Comparison of ENCODE assay signal across 17 cellular contexts in genomic region chr3:63662500-63662899, GRCh38. TPM values are rescaled to one million over a fixed set of nuclear protein-coding genes. Genes with fewer than 3 reads are reported as not detected.
DNase-seq lines count a peak whose midpoint lies in the region; ATAC-seq and TF ChIP-seq lines count a peak whose summit lies in the region.
"Had no signal": no experiment of that assay in that cellular context is flagged by ENCODE, and none has a peak within 500 bp of the region (broad histone marks: within the 10 kb centered on the region; RNA-seq: fewer than 3 reads in every experiment).

No MANE protein-coding gene starts in this region.

- CTCF ChIA-PET in HEK293 (lab: Yijun Ruan, JAX) = interaction anchor here (0.6 to 1.1 kb wide), 6 partner anchors 25 to 316 kb away, joined by 3 to 4 read pairs (median 3); no protein-coding TSS in a partner anchor

- no peak overlapping the region for H3K9ac ChIP-seq in neuronal stem cell (ENCODE audit: low read depth, low read length, poor library complexity)

- H2BK120ac ChIP-seq in neuronal stem cell (ENCODE audit: low read depth, low read length) = no peak overlapping the region

- no peak overlapping the region for H2AFZ ChIP-seq in neuronal stem cell (ENCODE audit: low read length)

- no peak overlapping the region for H2BK5ac ChIP-seq in neuronal stem cell (ENCODE audit: low read length)

- no peaks in the 10 kb centered on the region for H3K9me3 ChIP-seq in HEK293 (ENCODE audit: control insufficient read depth, insufficient read depth, low read depth, low read length)
- H3K9me3 ChIP-seq in neuronal stem cell (replicated peaks in 1 of 2; ENCODE audit: control insufficient read depth in 2 of 2, insufficient read depth in 1 of 2, low read depth in 1 of 2, low read length in 2 of 2) = no peaks in the 10 kb centered on the region
- H3K9me3 ChIP-seq: ascending aorta, gastroesophageal sphincter, suprapubic skin had no signal

- H4K91ac ChIP-seq in neuronal stem cell (ENCODE audit: low read depth, low read length, poor library complexity) = no peak overlapping the region

- no peak overlapping the region for H3K27ac ChIP-seq in HEK293 (ENCODE audit: extremely low read depth, low read depth, low read length)
- no peak overlapping the region for H3K27ac ChIP-seq in VCaP
- H3K27ac ChIP-seq in neuronal stem cell (replicated peaks; ENCODE audit: low read length) = no peak overlapping the region
- H3K27ac ChIP-seq: ascending aorta, gastroesophageal sphincter, suprapubic skin had no signal

- H3K4me3 ChIP-seq in HEK293 (ENCODE audit: low read depth, low read length) (no peak overlapping the region), neuronal stem cell (ENCODE audit: low read length in 2 of 2) (no peak overlapping the region)
- H3K4me3 ChIP-seq: ascending aorta, gastroesophageal sphincter, suprapubic skin had no signal

- H3K4me1 ChIP-seq in HEK293 (ENCODE audit: control insufficient read depth, insufficient read depth, low read length) = no peaks in the 10 kb centered on the region
- no peaks in the 10 kb centered on the region for H3K4me1 ChIP-seq in neuronal stem cell (ENCODE audit: control insufficient read depth in 2 of 2, insufficient read depth in 1 of 2, low read depth in 1 of 2, low read length in 2 of 2)
- H3K4me1 ChIP-seq: ascending aorta, gastroesophageal sphincter, suprapubic skin had no signal

- POLR2A ChIA-PET in HEK293 (lab: Yijun Ruan, JAX) = no interaction called here

- no peak overlapping the region for H3K14ac ChIP-seq in neuronal stem cell (ENCODE audit: low read length)

- H2BK12ac ChIP-seq in neuronal stem cell (ENCODE audit: low read length) = no peak overlapping the region

- H3K27me3 ChIP-seq in neuronal stem cell (ENCODE audit: control insufficient read depth in 3 of 3, insufficient read depth in 3 of 3, low read depth in 1 of 3, low read length in 3 of 3) = no peaks in the 10 kb centered on the region
- H3K27me3 ChIP-seq: ascending aorta, gastroesophageal sphincter, suprapubic skin had no signal

- H3K4me2 ChIP-seq in neuronal stem cell (ENCODE audit: insufficient read depth, low read length, poor library complexity, severe bottlenecking) = no peak overlapping the region

- no peaks in the 10 kb centered on the region for H3K36me3 ChIP-seq in HEK293 (ENCODE audit: control insufficient read depth in 2 of 2, insufficient read depth in 1 of 2, low read length in 2 of 2)
- H3K36me3 ChIP-seq in neuronal stem cell (replicated peaks in 1 of 2; ENCODE audit: control insufficient read depth in 2 of 2, insufficient read depth in 2 of 2, low read length in 2 of 2) = no peaks in the 10 kb centered on the region
- H3K36me3 ChIP-seq: ascending aorta, gastroesophageal sphincter, suprapubic skin had no signal

- H3K18ac ChIP-seq in neuronal stem cell (ENCODE audit: low read length) = no peak overlapping the region

- intact Hi-C loops in left colon (cut with DNase I, micrococcal nuclease) = no loop called here

- no peak overlapping the region for H2BK15ac ChIP-seq in neuronal stem cell (ENCODE audit: low read length)

- no peak overlapping the region for H3K4ac ChIP-seq in neuronal stem cell (ENCODE audit: low read length)

- ATAC-seq in left colon = peak; percentile 90
- ATAC-seq in GM21390 (IDR thresholded peaks at IDR 0.05; ENCODE audit: unreplicated experiment) = no peak
- ATAC-seq: gastroesophageal sphincter, left ventricle myocardium superior had no signal

- H3K79me1 ChIP-seq in neuronal stem cell (ENCODE audit: low read depth, low read length) = no peaks in the 10 kb centered on the region

- no peak overlapping the region for H2AK5ac ChIP-seq in neuronal stem cell (ENCODE audit: low read depth, low read length)

- no peak overlapping the region for H4K8ac ChIP-seq in neuronal stem cell (ENCODE audit: low read depth, low read length)

- no peak overlapping the region for H3K23ac ChIP-seq in neuronal stem cell (ENCODE audit: low read depth, low read length, poor library complexity)

- DNase-seq in COLO668 (lab: John Stamatoyannopoulos, UW; ENCODE audit: unreplicated experiment) (peak; percentile 22), left colon (peak in 1 of 2 donors; percentile 6), DMS153 treated with DMSO at 0.1 percent for 48 hours (lab: John Stamatoyannopoulos, UW; ENCODE audit: unreplicated experiment) (no peak), GM19240 (ENCODE audit: insufficient read length, low spot score) (no peak), neuronal stem cell (ENCODE audit: low spot score) (no peak)
- DNase-seq: activated CD4-positive, alpha-beta T cell treated with anti-CD3 and anti-CD28 coated beads, Interleukin-2, amount 50 U/mL, for 1 hour; left ventricle myocardium superior; NCI-H187; T-helper 2 cell had no signal

- TF ChIP-seq CTCF in HEK293 (tag by site-specific recombination; IDR thresholded peaks at IDR 0.05) (peak; percentile 26; the same call in 1 of the 2 replicates), VCaP (conservative IDR thresholded peaks at IDR 0.05) (peak; percentile 65)

TF ChIP-seq in HEK293, 187 proteins besides CTCF, POLR2A, EP300 and RAD21:
- no peak for TF ChIP-seq ZNF785 (tag by site-specific recombination; IDR thresholded peaks at IDR 0.05)
- TF ChIP-seq ZNF530 (tag by site-specific recombination; IDR thresholded peaks at IDR 0.05; ENCODE audit: low read depth) = no peak
- no peak for TF ChIP-seq ZNF2 (tag by site-specific recombination; IDR thresholded peaks at IDR 0.05)
- no peak for TF ChIP-seq ZNF169 (tag by site-specific recombination; IDR thresholded peaks at IDR 0.05)
- no peak for TF ChIP-seq ZNF184 (tag by site-specific recombination; IDR thresholded peaks at IDR 0.05)
- TF ChIP-seq GLIS2 (tag by site-specific recombination; IDR thresholded peaks at IDR 0.05) = no peak
- no peak for TF ChIP-seq ZNF10 (tag by site-specific recombination; IDR thresholded peaks at IDR 0.05)
- no peak for TF ChIP-seq ZNF76 (tag by site-specific recombination; IDR thresholded peaks at IDR 0.05; ENCODE audit: borderline replicate concordance, low read depth)
- no peak for TF ChIP-seq KLF8 (tag by site-specific recombination; IDR thresholded peaks at IDR 0.05)
- no peak for TF ChIP-seq ZNF239 (tag by site-specific recombination; IDR thresholded peaks at IDR 0.05)
- no peak for TF ChIP-seq ZNF394 (tag by site-specific recombination; IDR thresholded peaks at IDR 0.05; ENCODE audit: borderline replicate concordance)
- no peak for TF ChIP-seq ZNF701 (tag by site-specific recombination; IDR thresholded peaks at IDR 0.05)
- no peak for TF ChIP-seq ZNF266 (tag by site-specific recombination; IDR thresholded peaks at IDR 0.05; ENCODE audit: low read depth)
- no peak for TF ChIP-seq ZNF837 (tag by site-specific recombination; IDR thresholded peaks at IDR 0.05)

RNA-seq across cellular contexts. Expression of gene SNTN, which starts 10.0 kb away (rescaled TPM):
- under 1 TPM in 1 of 2 donors, not detected in 1; 0.39 TPM for total RNA-seq in left colon
- polyA plus RNA-seq in neuronal stem cell (2013, experiment 1 of 2) = 0.08 TPM
- polyA plus RNA-seq in neuronal stem cell (2013, experiment 2 of 2) = 0.06 TPM
- total RNA-seq: ascending aorta, gastroesophageal sphincter, left ventricle myocardium superior, neural crest cell, skeletal muscle tissue, suprapubic skin had no signal
